10 cellular contexts compared by ENCODE assay signal in genomic region chr11:8032576-8033311, GRCh38. TPM values are rescaled to one million over a fixed set of nuclear protein-coding genes. Genes with fewer than 3 reads are reported as not detected.
DNase-seq lines count a peak whose midpoint lies in the region; ATAC-seq and TF ChIP-seq lines count a peak whose summit lies in the region.
"Had no signal": no experiment of that assay in that cellular context is flagged by ENCODE, and none has a peak within 500 bp of the region (broad histone marks: within the 10 kb centered on the region; RNA-seq: fewer than 3 reads in every experiment).

No MANE protein-coding gene starts in this region.

- H3K27me3 ChIP-seq in ACC112 (ENCODE audit: insufficient read depth, low read length) (peaks cover 5% of the 10 kb centered on the region; the same call in 1 of the 2 replicates), GM23248 (replicated peaks; ENCODE audit: insufficient read depth) (no peaks in the 10 kb centered on the region), mucosa of stomach (ENCODE audit: control insufficient read depth, insufficient read depth, low read length) (peaks cover 5% of the 10 kb centered on the region)

- no peaks in the 10 kb centered on the region for H3F3A ChIP-seq in GM23248 (ENCODE audit: insufficient read depth)

- H3K79me2 ChIP-seq in ACC112 (ENCODE audit: control insufficient read depth, insufficient read depth, low read length, unreplicated experiment) (no peaks in the 10 kb centered on the region), GM23248 (ENCODE audit: insufficient read depth) (no peaks in the 10 kb centered on the region)

- H3K27ac ChIP-seq in ACC112 (ENCODE audit: low read depth, low read length) (no peak overlapping the region), GM23248 (no peak overlapping the region)
- H3K27ac ChIP-seq: psoas muscle had no signal

- H3K4me3 Mint-ChIP-seq in WTC11 = peak overlapping the region; percentile 51
- H3K4me3 Mint-ChIP-seq: T-helper 2 cell treated with Interferon-gamma antibody and Interleukin-4, amounts not matched to agents 5 μg/mL and 100 μg/mL, for 36 hours had no signal

- 26 to 29% methylated on average over 20 to 22 of the region's 22 CpGs for WGBS in GM23248 (ENCODE audit: low coverage in 1 of 2, low lambda C conversion rate in 2 of 2, missing lambda C conversion rate in 2 of 2), 2 experiments

- in situ Hi-C loops in GM23248 (cut with MboI) (no loop called here), GM13977 (cut with MboI; ENCODE audit: low pct_unique_long_range_greater_than_20kb, low sequenced_read_pairs, unreplicated experiment) (no loop called here)

- no peak for DNase-seq in GM23248
- no peak for DNase-seq in WTC11 (ENCODE audit: low spot score)
- DNase-seq in GM13977 (ENCODE audit: low spot score) = no peak
- DNase-seq in SW 1271 (lab: John Stamatoyannopoulos, UW) = no peak
- DNase-seq in stimulated activated naive CD4-positive, alpha-beta T cell (lab: John Stamatoyannopoulos, UW) = no peak

- H3K9me3 ChIP-seq in GM23248 (ENCODE audit: low read depth) = no peaks in the 10 kb centered on the region
- H3K9me3 ChIP-seq in mucosa of stomach (ENCODE audit: control insufficient read depth, low read length) = no peaks in the 10 kb centered on the region
- H3K9me3 ChIP-seq: psoas muscle had no signal

- H3K27me3 Mint-ChIP-seq in WTC11 (ENCODE audit: low read depth) = peaks cover 10% of the 10 kb centered on the region

- H3K9ac ChIP-seq in GM23248 (peak overlapping the region; percentile 60), mucosa of stomach (ENCODE audit: low read length) (peak overlapping the region; percentile 5)

- POLR2A ChIA-PET in WTC11 (lab: Charles Lee) = interaction anchor here (0.6 kb wide), 1 partner anchor 67 kb away, joined by 5 read pairs; no protein-coding TSS in a partner anchor

- H4K20me1 ChIP-seq in GM23248 (ENCODE audit: insufficient read depth) = no peaks in the 10 kb centered on the region

- H3K9me3 Mint-ChIP-seq in WTC11 = no peaks in the 10 kb centered on the region
- H3K9me3 Mint-ChIP-seq: T-helper 2 cell treated with Interferon-gamma antibody and Interleukin-4, amounts not matched to agents 5 μg/mL and 100 μg/mL, for 36 hours had no signal

- H3K36me3 ChIP-seq in ACC112 (ENCODE audit: insufficient read depth, low read length) (no peaks in the 10 kb centered on the region), GM23248 (ENCODE audit: low read depth) (no peaks in the 10 kb centered on the region), mucosa of stomach (ENCODE audit: control insufficient read depth, insufficient read depth, low read length) (no peaks in the 10 kb centered on the region)

- peak overlapping the region; percentile 37 for H3K4me2 ChIP-seq in GM23248 (ENCODE audit: unreplicated experiment)

- H2AFZ ChIP-seq in ACC112 (ENCODE audit: low read length, unreplicated experiment) (peak overlapping the region; percentile 13), GM23248 (peak overlapping the region; percentile 82)

- TF ChIP-seq CTCF in WTC11 (IDR thresholded peaks at IDR 0.05) (no peak), GM13977 (IDR thresholded peaks at IDR 0.05; ENCODE audit: extremely low read depth, insufficient read depth, missing control alignments) (no peak)

- CTCF ChIA-PET in WTC11 (lab: Charles Lee) = interaction anchor here (0.6 to 14.5 kb wide), 36 partner anchors 8 to 462 kb away, joined by 3 to 278 read pairs (median 6); no protein-coding TSS in a partner anchor

- H3K36me3 Mint-ChIP-seq in WTC11 = no peaks in the 10 kb centered on the region

- H3K27ac Mint-ChIP-seq in WTC11 = no peak overlapping the region; the same call in 1 of the 2 replicates
- H3K27ac Mint-ChIP-seq: T-helper 2 cell treated with Interferon-gamma antibody and Interleukin-4, amounts not matched to agents 5 μg/mL and 100 μg/mL, for 36 hours had no signal

- ATAC-seq in WTC11 (peak; percentile 40), GM19452 (IDR thresholded peaks at IDR 0.05; ENCODE audit: unreplicated experiment) (no peak)

- H3K4me1 ChIP-seq in ACC112 (ENCODE audit: control insufficient read depth, insufficient read depth, low read length, unreplicated experiment) (peaks cover 5% of the 10 kb centered on the region), GM23248 (ENCODE audit: insufficient read depth) (no peaks in the 10 kb centered on the region), mucosa of stomach (ENCODE audit: control insufficient read depth, insufficient read depth, low read length) (peaks cover 4% of the 10 kb centered on the region)
- H3K4me1 ChIP-seq: psoas muscle had no signal

- H3K4me3 ChIP-seq in ACC112 (ENCODE audit: low read depth, low read length) = no peak overlapping the region
- H3K4me3 ChIP-seq in GM23248 = 0 out of 2 replicates have a peak overlapping the region, but pooled peaks have one; percentile 36
- no peak overlapping the region for H3K4me3 ChIP-seq in mucosa of stomach (ENCODE audit: low read length)
- H3K4me3 ChIP-seq: psoas muscle had no signal

- peaks cover 15% of the 10 kb centered on the region for H3K4me1 Mint-ChIP-seq in WTC11

- no peaks in the 10 kb centered on the region for H3K9me2 ChIP-seq in GM23248 (ENCODE audit: insufficient read depth)

TF ChIP-seq in WTC11, 78 proteins besides CTCF, POLR2A, EP300 and RAD21:
- TF ChIP-seq MLX (CRISPR knock-in tag; IDR thresholded peaks at IDR 0.05) (no peak), CDX4 (CRISPR knock-in tag; IDR thresholded peaks at IDR 0.05; ENCODE audit: borderline replicate concordance) (no peak)

RNA-seq across cellular contexts. Expression of gene EIF3F, which starts 45.6 kb away (rescaled TPM):
- 272 and 359 TPM in 2 replicates for total RNA-seq in GM23248 (2014; rRNA removed; shearing (Covaris generic))
- polyA plus RNA-seq in GM23248 (2016; fragmentation: Nextera tagmentation; extraction: Ambion mirVana) = 193 and 200 TPM in 2 replicates
- 356 to 379 TPM (median 378 TPM) in 3 replicates for total RNA-seq in WTC11 (2021)

RNA-seq across cellular contexts. Expression of gene TUB, which starts 48.3 kb away (rescaled TPM):
- 12.3 and 12.9 TPM in 2 replicates for total RNA-seq in GM23248 (2014; rRNA removed; shearing (Covaris generic))
- 3.3 and 3.8 TPM in 2 replicates for polyA plus RNA-seq in GM23248 (2016; fragmentation: Nextera tagmentation; extraction: Ambion mirVana)
- total RNA-seq in WTC11 (2021) = 29.2 to 32.1 TPM (median 30.0 TPM) in 3 replicates
